Comparison of ENCODE assay signal across 8 cellular contexts in the genomic region with DNA sequence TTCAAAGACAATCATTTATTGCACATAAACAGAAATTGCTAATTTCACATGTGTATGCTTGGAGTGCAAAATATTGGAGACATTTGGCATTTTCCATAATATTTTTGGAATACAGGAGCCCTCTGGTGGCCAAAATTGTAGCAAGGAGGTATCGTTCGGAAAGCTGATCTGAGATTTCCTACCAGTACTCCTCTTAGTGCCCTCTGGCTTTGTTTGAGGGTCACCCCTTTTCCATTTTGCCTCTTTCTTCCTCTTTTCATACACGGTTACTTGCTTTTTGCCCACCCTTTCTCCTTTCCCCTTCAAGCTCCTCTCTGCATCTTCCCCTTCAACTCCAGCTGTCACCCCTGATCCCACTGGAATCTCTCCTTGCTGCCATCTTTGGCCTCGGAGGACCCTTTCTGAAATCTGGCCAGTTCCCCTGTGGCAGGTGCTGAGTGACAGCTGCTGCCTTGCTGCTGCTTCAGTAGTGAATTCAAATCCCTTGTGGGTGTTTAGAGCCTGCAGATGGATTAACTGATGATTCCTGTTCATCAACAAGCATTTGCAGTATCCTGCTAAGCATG.
DNase-seq lines count a peak whose midpoint lies in the region; ATAC-seq and TF ChIP-seq lines count a peak whose summit lies in the region.

No MANE protein-coding gene starts in this region.

- peak; percentile 96 for TF ChIP-seq CTCF in neural crest cell (conservative IDR thresholded peaks at IDR 0.05)

- peaks cover 3% of the 10 kb centered on the region for H3K4me1 Mint-ChIP-seq in activated naive CD8-positive, alpha-beta T cell treated with anti-CD3 and anti-CD28 coated beads, Interleukin-2, amount 50 U/mL, for 24 hours
- H3K4me1 Mint-ChIP-seq in activated naive CD8-positive, alpha-beta T cell treated with anti-CD3 and anti-CD28 coated beads for 36 hours, result peaks cover 8% of the 10 kb centered on the region
- peaks cover 12% of the 10 kb centered on the region for H3K4me1 Mint-ChIP-seq in neural crest cell

- DNase-seq in activated naive CD8-positive, alpha-beta T cell treated with anti-CD3 and anti-CD28 coated beads, Interleukin-2, amount 50 U/mL, for 24 hours, result peak; percentile 23
- no peak for DNase-seq in activated naive CD8-positive, alpha-beta T cell treated with anti-CD3 and anti-CD28 coated beads for 36 hours
- DNase-seq in NCI-H82 treated with DMSO at 0.1 percent for 48 hours (lab: John Stamatoyannopoulos, UW; ENCODE audit: unreplicated experiment) (peak; percentile 89), epidermal melanocyte (ENCODE audit: insufficient read length, low spot score) (peak; percentile 45), neural crest cell (ENCODE audit: low read depth, low spot score) (peak; percentile 45)
- no peak for DNase-seq in stimulated activated naive CD4-positive, alpha-beta T cell treated with Interleukin-2 at 50 U/mL for 16 hours (lab: John Stamatoyannopoulos, UW)

- H3K36me3 Mint-ChIP-seq in activated naive CD8-positive, alpha-beta T cell treated with anti-CD3 and anti-CD28 coated beads, Interleukin-2, amount 50 U/mL, for 24 hours (ENCODE audit: low read depth), result no peaks in the 10 kb centered on the region
- H3K36me3 Mint-ChIP-seq in activated naive CD8-positive, alpha-beta T cell treated with anti-CD3 and anti-CD28 coated beads for 36 hours, result no peaks in the 10 kb centered on the region
- H3K36me3 Mint-ChIP-seq in neural crest cell (ENCODE audit: low read depth), result no peaks in the 10 kb centered on the region

- H3K9me3 Mint-ChIP-seq in activated naive CD8-positive, alpha-beta T cell treated with anti-CD3 and anti-CD28 coated beads, Interleukin-2, amount 50 U/mL, for 24 hours, result no peaks in the 10 kb centered on the region
- H3K9me3 Mint-ChIP-seq in activated naive CD8-positive, alpha-beta T cell treated with anti-CD3 and anti-CD28 coated beads for 36 hours, result no peaks in the 10 kb centered on the region
- H3K9me3 Mint-ChIP-seq in neural crest cell, result no peaks in the 10 kb centered on the region

- no peak overlapping the region for H3K27ac Mint-ChIP-seq in activated naive CD8-positive, alpha-beta T cell treated with anti-CD3 and anti-CD28 coated beads, Interleukin-2, amount 50 U/mL, for 24 hours
- H3K27ac Mint-ChIP-seq in activated naive CD8-positive, alpha-beta T cell treated with anti-CD3 and anti-CD28 coated beads for 36 hours, result no peak overlapping the region
- H3K27ac Mint-ChIP-seq in neural crest cell (ENCODE audit: unreplicated experiment), result no peak overlapping the region

- no peaks in the 10 kb centered on the region for H3K27me3 Mint-ChIP-seq in activated naive CD8-positive, alpha-beta T cell treated with anti-CD3 and anti-CD28 coated beads, Interleukin-2, amount 50 U/mL, for 24 hours
- peaks cover 4% of the 10 kb centered on the region for H3K27me3 Mint-ChIP-seq in activated naive CD8-positive, alpha-beta T cell treated with anti-CD3 and anti-CD28 coated beads for 36 hours
- peaks cover 2% of the 10 kb centered on the region for H3K27me3 Mint-ChIP-seq in neural crest cell (ENCODE audit: low read depth)

- H3K4me3 Mint-ChIP-seq in activated naive CD8-positive, alpha-beta T cell treated with anti-CD3 and anti-CD28 coated beads, Interleukin-2, amount 50 U/mL, for 24 hours, result no peak overlapping the region
- no peak overlapping the region for H3K4me3 Mint-ChIP-seq in activated naive CD8-positive, alpha-beta T cell treated with anti-CD3 and anti-CD28 coated beads for 36 hours
- H3K4me3 Mint-ChIP-seq in neural crest cell, result no peak overlapping the region

- no peak for ATAC-seq in activated naive CD8-positive, alpha-beta T cell treated with anti-CD3 and anti-CD28 coated beads, Interleukin-2, amount 50 U/mL, for 24 hours
- no peak for ATAC-seq in HG03469 (IDR thresholded peaks at IDR 0.05; ENCODE audit: unreplicated experiment)
- ATAC-seq in GM19035 (IDR thresholded peaks at IDR 0.05; ENCODE audit: unreplicated experiment), result no peak

Comparison
In these comparisons a context has a peak if more than half of its experiments do, and no peak if none do; other contexts are left out.
1. DNase-seq: peak in activated naive CD8-positive, alpha-beta T cell treated with anti-CD3 and anti-CD28 coated beads, Interleukin-2, amount 50 U/mL, for 24 hours (single experiment), NCI-H82 treated with DMSO at 0.1 percent for 48 hours (single experiment), epidermal melanocyte (single experiment) and neural crest cell (single experiment); none in activated naive CD8-positive, alpha-beta T cell treated with anti-CD3 and anti-CD28 coated beads for 36 hours (single experiment) and stimulated activated naive CD4-positive, alpha-beta T cell treated with Interleukin-2 at 50 U/mL for 16 hours (single experiment).